ENCODE assay signal across 2 cellular contexts in the genomic region with DNA sequence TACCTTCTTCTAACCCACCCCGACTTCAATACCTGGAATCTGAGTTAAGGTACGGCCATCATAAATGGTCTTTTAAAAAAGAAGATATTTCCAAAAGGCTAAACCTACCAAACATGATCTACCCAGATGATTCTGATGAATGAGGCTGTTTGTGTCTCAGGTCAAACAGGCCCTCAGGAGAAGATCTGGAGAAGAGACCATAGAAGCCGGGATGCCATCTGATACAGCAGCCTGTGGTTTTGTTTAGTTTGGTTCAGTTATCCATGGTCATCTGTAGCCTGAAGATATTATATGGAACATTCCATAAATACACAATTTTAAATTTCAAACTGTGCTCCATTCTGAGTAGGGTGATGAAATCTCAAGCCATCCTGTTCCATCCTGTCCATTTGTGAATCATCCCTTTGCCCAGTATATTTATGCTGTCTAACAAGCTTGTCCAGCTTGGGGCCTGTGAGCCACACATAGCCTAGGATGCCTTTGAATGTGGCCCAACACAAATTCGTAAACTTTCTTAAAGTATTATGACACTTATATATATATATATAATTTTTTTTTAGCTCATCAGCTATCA.
TF ChIP-seq lines count a peak whose summit lies in the region.

No MANE protein-coding gene starts in this region.

TF ChIP-seq in HepG2, 621 proteins besides CTCF, POLR2A, EP300 and RAD21:
- no peak for TF ChIP-seq ISX (CRISPR knock-in tag; conservative IDR thresholded peaks at IDR 0.05)
- TF ChIP-seq, protein P1, sequence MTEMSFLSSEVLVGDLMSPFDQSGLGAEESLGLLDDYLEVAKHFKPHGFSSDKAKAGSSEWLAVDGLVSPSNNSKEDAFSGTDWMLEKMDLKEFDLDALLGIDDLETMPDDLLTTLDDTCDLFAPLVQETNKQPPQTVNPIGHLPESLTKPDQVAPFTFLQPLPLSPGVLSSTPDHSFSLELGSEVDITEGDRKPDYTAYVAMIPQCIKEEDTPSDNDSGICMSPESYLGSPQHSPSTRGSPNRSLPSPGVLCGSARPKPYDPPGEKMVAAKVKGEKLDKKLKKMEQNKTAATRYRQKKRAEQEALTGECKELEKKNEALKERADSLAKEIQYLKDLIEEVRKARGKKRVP (CRISPR knock-in tag; IDR thresholded peaks at IDR 0.05): 0 out of 4 replicates have a peak, but pooled peaks of 1 of the 2 experiments have one; percentile 38
- no peak for TF ChIP-seq CBFB (CRISPR knock-in tag; IDR thresholded peaks at IDR 0.05)
- TF ChIP-seq ZNF580 (CRISPR knock-in tag; IDR thresholded peaks at IDR 0.05; ENCODE audit: borderline replicate concordance, low read depth): no peak
- TF ChIP-seq, protein P2, sequence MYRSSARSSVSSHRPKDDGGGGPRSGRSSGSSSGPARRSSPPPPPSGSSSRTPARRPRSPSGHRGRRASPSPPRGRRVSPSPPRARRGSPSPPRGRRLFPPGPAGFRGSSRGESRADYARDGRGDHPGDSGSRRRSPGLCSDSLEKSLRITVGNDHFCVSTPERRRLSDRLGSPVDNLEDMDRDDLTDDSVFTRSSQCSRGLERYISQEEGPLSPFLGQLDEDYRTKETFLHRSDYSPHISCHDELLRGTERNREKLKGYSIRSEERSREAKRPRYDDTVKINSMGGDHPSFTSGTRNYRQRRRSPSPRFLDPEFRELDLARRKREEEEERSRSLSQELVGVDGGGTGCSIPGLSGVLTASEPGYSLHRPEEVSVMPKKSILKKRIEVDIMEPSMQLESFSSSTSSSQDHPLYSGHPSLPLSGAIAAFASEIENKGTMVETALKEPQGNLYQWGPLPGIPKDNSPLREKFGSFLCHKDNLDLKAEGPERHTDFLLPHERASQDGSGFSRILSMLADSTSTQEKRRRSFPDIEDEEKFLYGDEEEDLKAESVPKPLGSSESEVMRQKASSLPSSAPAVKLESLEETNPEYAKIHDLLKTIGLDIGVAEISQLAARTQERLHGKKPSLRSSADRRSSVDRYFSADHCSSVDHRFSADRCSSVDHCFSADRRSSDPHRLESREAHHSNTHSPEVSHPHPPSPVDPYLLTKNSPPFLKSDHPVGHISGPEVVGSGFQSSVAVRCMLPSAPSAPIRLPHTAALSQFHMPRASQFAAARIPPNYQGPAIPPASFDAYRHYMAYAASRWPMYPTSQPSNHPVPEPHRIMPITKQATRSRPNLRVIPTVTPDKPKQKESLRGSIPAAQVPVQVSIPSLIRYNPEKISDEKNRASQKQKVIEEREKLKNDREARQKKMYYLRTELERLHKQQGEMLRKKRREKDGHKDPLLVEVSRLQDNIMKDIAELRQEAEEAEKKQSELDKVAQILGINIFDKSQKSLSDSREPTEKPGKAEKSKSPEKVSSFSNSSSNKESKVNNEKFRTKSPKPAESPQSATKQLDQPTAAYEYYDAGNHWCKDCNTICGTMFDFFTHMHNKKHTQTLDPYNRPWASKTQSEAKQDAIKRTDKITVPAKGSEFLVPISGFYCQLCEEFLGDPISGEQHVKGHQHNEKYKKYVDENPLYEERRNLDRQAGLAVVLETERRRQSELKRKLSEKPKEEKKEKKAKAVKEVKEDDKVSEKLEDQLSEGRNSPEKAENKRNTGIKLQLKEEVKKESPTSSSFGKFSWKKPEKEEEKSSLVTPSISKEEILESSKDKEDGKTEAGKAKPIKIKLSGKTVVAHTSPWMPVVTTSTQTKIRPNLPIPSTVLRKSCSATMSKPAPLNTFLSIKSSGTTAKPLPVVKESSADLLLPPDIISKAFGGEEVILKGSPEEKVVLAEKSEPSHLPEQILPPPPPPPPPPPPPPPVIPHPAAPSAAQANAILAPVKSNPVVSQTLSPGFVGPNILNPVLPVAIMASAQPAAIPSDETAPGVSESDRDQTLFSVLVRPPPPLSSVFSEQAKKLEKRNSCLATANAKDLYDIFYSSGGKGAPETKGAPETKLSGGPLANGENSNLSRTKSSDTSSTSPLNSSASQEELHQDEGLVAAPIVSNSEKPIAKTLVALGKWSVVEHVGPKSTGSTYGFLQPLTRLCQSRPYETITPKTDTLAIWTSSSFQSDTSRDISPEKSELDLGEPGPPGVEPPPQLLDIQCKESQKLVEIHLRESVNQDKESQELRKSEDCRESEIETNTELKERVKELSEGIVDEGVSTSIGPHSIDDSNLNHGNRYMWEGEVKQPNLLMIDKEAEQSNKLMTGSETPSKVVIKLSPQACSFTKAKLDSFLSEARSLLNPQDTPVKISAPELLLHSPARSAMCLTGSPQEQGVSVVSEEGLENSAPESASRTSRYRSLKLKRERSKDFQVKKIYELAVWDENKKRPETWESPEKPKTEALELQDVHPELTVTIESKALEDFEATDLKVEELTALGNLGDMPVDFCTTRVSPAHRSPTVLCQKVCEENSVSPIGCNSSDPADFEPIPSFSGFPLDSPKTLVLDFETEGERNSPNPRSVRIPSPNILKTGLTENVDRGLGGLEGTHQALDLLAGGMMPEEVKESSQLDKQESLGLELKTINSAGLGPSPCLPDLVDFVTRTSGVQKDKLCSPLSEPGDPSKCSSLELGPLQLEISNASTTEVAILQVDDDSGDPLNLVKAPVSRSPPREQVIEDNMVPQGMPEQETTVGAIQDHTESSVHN (CRISPR knock-in tag; IDR thresholded peaks at IDR 0.05): no peak
- no peak for TF ChIP-seq KDM6A (CRISPR knock-in tag; IDR thresholded peaks at IDR 0.05; ENCODE audit: low read depth)
- TF ChIP-seq MEIS2 (CRISPR knock-in tag; IDR thresholded peaks at IDR 0.05): no peak
- TF ChIP-seq ADNP (CRISPR knock-in tag; IDR thresholded peaks at IDR 0.05): no peak
- no peak for TF ChIP-seq NR2F2 (IDR thresholded peaks at IDR 0.05; ENCODE audit: borderline replicate concordance, low read depth)
- TF ChIP-seq FOSL2 (CRISPR knock-in tag; IDR thresholded peaks at IDR 0.05): 0 out of 2 replicates have a peak, but pooled peaks have one; percentile 24
- TF ChIP-seq SAFB2 (CRISPR knock-in tag; IDR thresholded peaks at IDR 0.05; ENCODE audit: borderline replicate concordance, low read depth): no peak
- TF ChIP-seq PITX1 (CRISPR knock-in tag; IDR thresholded peaks at IDR 0.05): no peak
- no peak for TF ChIP-seq ZNF468 (CRISPR knock-in tag; IDR thresholded peaks at IDR 0.05)
- TF ChIP-seq ZNF124 (CRISPR knock-in tag; IDR thresholded peaks at IDR 0.05): no peak
- no peak for TF ChIP-seq SCMH1 (CRISPR knock-in tag; IDR thresholded peaks at IDR 0.05; ENCODE audit: borderline replicate concordance)

TF ChIP-seq in K562, 482 proteins besides CTCF, POLR2A, EP300 and RAD21:
- TF ChIP-seq EGR1 (conservative IDR thresholded peaks at IDR 0.05) (no peak), NELFE (IDR thresholded peaks at IDR 0.05; ENCODE audit: insufficient read depth, insufficient read length) (no peak), GTF2E2 (tag; IDR thresholded peaks at IDR 0.05) (no peak), ZFP30 (CRISPR knock-in tag; IDR thresholded peaks at IDR 0.05; ENCODE audit: borderline replicate concordance) (no peak), ZBTB11 (CRISPR knock-in tag; IDR thresholded peaks at IDR 0.05) (peak in 1 of 3 experiments; percentile 54; a peak in 1 of 6 replicates), GABPB2 (CRISPR knock-in tag; conservative IDR thresholded peaks at IDR 0.05) (no peak), BRCA1 (IDR thresholded peaks at IDR 0.05) (no peak), BRCA1 (CRISPR knock-in tag; IDR thresholded peaks at IDR 0.05) (no peak), CEBPG (CRISPR knock-in tag; IDR thresholded peaks at IDR 0.05) (no peak), CEBPG (tag; conservative IDR thresholded peaks at IDR 0.05 in 1 of 2, IDR thresholded peaks at IDR 0.05 in 1 of 2) (peak in 1 of 2 experiments; percentile 89; a peak in 3 of 4 replicates), ETV1 (tag; conservative IDR thresholded peaks at IDR 0.05; ENCODE audit: low read depth) (no peak), ZNF175 (CRISPR knock-in tag; IDR thresholded peaks at IDR 0.05; ENCODE audit: low read depth) (peak; percentile 35), ZNF589 (CRISPR knock-in tag; IDR thresholded peaks at IDR 0.05; ENCODE audit: low read depth) (0 out of 2 replicates have a peak, but pooled peaks have one; percentile 64), CSDE1 (IDR thresholded peaks at IDR 0.05) (no peak), KDM1A (IDR thresholded peaks at IDR 0.05) (no peak), FOXA3 (CRISPR knock-in tag; conservative IDR thresholded peaks at IDR 0.05 in 1 of 2, IDR thresholded peaks at IDR 0.05 in 1 of 2) (no peak)
- TF ChIP-seq, protein P1 (CRISPR knock-in tag; IDR thresholded peaks at IDR 0.05): peak; percentile 59; the same call in 1 of the 2 replicates
- TF ChIP-seq, protein P3, sequence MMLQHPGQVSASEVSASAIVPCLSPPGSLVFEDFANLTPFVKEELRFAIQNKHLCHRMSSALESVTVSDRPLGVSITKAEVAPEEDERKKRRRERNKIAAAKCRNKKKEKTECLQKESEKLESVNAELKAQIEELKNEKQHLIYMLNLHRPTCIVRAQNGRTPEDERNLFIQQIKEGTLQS (IDR thresholded peaks at IDR 0.05): peak; percentile 38; the same call in 1 of the 2 replicates
- TF ChIP-seq, protein P3 (CRISPR knock-in tag; conservative IDR thresholded peaks at IDR 0.05): no peak
TF ChIP-seq in K562: peak in this region for 6.
